In genomic region chr14:93295541-93296220, GRCh38 we compare ENCODE assay signal across 20 cellular contexts. TPM values are rescaled to one million over a fixed set of nuclear protein-coding genes. Genes with fewer than 3 reads are reported as not detected.
DNase-seq lines count a peak whose midpoint lies in the region; ATAC-seq and TF ChIP-seq lines count a peak whose summit lies in the region.
"Had no signal": no experiment of that assay in that cellular context is flagged by ENCODE, and none has a peak within 500 bp of the region (broad histone marks: within the 10 kb centered on the region; RNA-seq: fewer than 3 reads in every experiment).

No MANE protein-coding gene starts in this region.

- ATAC-seq in GM23338: no peak
- no peak for ATAC-seq in GM19023 (IDR thresholded peaks at IDR 0.05; ENCODE audit: unreplicated experiment)
- ATAC-seq in HG03175 (IDR thresholded peaks at IDR 0.05; ENCODE audit: unreplicated experiment): no peak

- H3K4me3 Mint-ChIP-seq in GM23338: no peak overlapping the region
- H3K4me3 Mint-ChIP-seq in endodermal cell: no peak overlapping the region

- H3K36me3 Mint-ChIP-seq in GM23338 (ENCODE audit: low read depth): peaks cover 9% of the 10 kb centered on the region; the same call in 2 of the 3 replicates
- H3K36me3 Mint-ChIP-seq in endodermal cell (ENCODE audit: low read depth): peaks cover 18% of the 10 kb centered on the region

- H3F3A ChIP-seq in GM23338 (replicated peaks; ENCODE audit: low read depth): no peaks in the 10 kb centered on the region

- no peaks in the 10 kb centered on the region for H3K9me3 ChIP-seq in endodermal cell (ENCODE audit: control insufficient read depth, low read length)

- H4K20me1 ChIP-seq in GM23338 (replicated peaks; ENCODE audit: insufficient read depth): no peaks in the 10 kb centered on the region; the same call in 1 of the 2 replicates

- no peak overlapping the region for H2AFZ ChIP-seq in GM23338
- H2AFZ ChIP-seq: GM23248 had no signal

- WGBS in endodermal cell (ENCODE audit: insufficient coverage in 1 of 2, insufficient read length in 1 of 2), 2 experiments: 96 to 100% methylated on average over 2 to 5 of the region's 6 CpGs

- no peak overlapping the region for H3K4me2 ChIP-seq in GM23338

- TF ChIP-seq CTCF in GM06990 (IDR thresholded peaks at IDR 0.05; ENCODE audit: insufficient read depth, low read length, poor library complexity, severe bottlenecking) (no peak), GM23338 (conservative IDR thresholded peaks at IDR 0.05; ENCODE audit: low read depth in 2 of 2) (no peak), endodermal cell (conservative IDR thresholded peaks at IDR 0.05) (no peak)

- H3K4me1 Mint-ChIP-seq in GM23338 (peaks cover 27% of the 10 kb centered on the region), endodermal cell (peaks cover 21% of the 10 kb centered on the region)

- H3K36me3 ChIP-seq in GM06990 (ENCODE audit: control insufficient read depth, insufficient read depth, low read length) (no peaks in the 10 kb centered on the region; the same call in 1 of the 2 replicates), GM23338 (ENCODE audit: insufficient read depth) (no peaks in the 10 kb centered on the region), endodermal cell (ENCODE audit: control insufficient read depth, insufficient read depth, low read length) (peaks cover 30% of the 10 kb centered on the region)

- H3K27me3 Mint-ChIP-seq in GM23338 (ENCODE audit: insufficient read depth, low read depth, poor library complexity): no peaks in the 10 kb centered on the region
- H3K27me3 Mint-ChIP-seq in endodermal cell (ENCODE audit: insufficient read depth): no peaks in the 10 kb centered on the region

- no peaks in the 10 kb centered on the region for H3K9me2 ChIP-seq in GM23338 (ENCODE audit: insufficient read depth)

- H3K27ac Mint-ChIP-seq in GM23338 (peak overlapping the region; percentile 27; the same call in 1 of the 2 replicates), endodermal cell (peak overlapping the region; percentile 45)

- H3K4me1 ChIP-seq in GM23338 (ENCODE audit: insufficient read depth) (peaks cover 14% of the 10 kb centered on the region), endodermal cell (ENCODE audit: control insufficient read depth, insufficient read depth, low read length) (no peaks in the 10 kb centered on the region)

- DNase-seq in GM06990 (ENCODE audit: extremely low read depth, insufficient read length): peak; percentile 10
- DNase-seq in GM23338 (ENCODE audit: low spot score): no peak
- peak; percentile 55 to 72 for DNase-seq in NCI-H1930 (lab: John Stamatoyannopoulos, UW)
- DNase-seq in endodermal cell: no peak
- no peak for DNase-seq in stimulated activated naive CD4-positive, alpha-beta T cell treated with Interleukin-2 at 50 U/mL for 16 hours (lab: John Stamatoyannopoulos, UW)
- DNase-seq in KBM-7: no peak
- DNase-seq: ACHN, AML-193, COR-L47, DMS153, GM23248, Karpas-422, MM.1S, NCI-H2171, NCI-H446, RPMI8226, SIG-M5, T-helper 2 cell had no signal

- no peaks in the 10 kb centered on the region for H3K9me3 Mint-ChIP-seq in GM23338
- H3K9me3 Mint-ChIP-seq in endodermal cell: no peaks in the 10 kb centered on the region

- H3K27ac ChIP-seq in GM23338 (ENCODE audit: low read depth) (no peak overlapping the region), endodermal cell (ENCODE audit: low read depth, low read length) (no peak overlapping the region)
- H3K27ac ChIP-seq: GM23248 had no signal

- H3K79me2 ChIP-seq in GM23338 (replicated peaks; ENCODE audit: insufficient read depth): peaks cover 43% of the 10 kb centered on the region

- H3K9ac ChIP-seq in endodermal cell (ENCODE audit: extremely low read depth, low read length, poor library complexity, severe bottlenecking): no peak overlapping the region
- H3K9ac ChIP-seq: GM23248 had no signal

- in situ Hi-C loops in KBM-7 (cut with MboI; ENCODE audit: low pct_unique_long_range_greater_than_20kb, low sequenced_read_pairs): no loop called here

- no peak overlapping the region for H3K4me3 ChIP-seq in GM06990 (replicated peaks; ENCODE audit: low read depth, low read length)
- H3K4me3 ChIP-seq in GM23338: no peak overlapping the region
- H3K4me3 ChIP-seq in endodermal cell (ENCODE audit: low read length): no peak overlapping the region
- H3K4me3 ChIP-seq: GM23248 had no signal

- H3K27me3 ChIP-seq in GM06990 (replicated peaks; ENCODE audit: control insufficient read depth, insufficient read depth, low read length) (no peaks in the 10 kb centered on the region), GM23338 (ENCODE audit: insufficient read depth) (no peaks in the 10 kb centered on the region), endodermal cell (ENCODE audit: control insufficient read depth, insufficient read depth, low read length, poor library complexity, severe bottlenecking) (no peaks in the 10 kb centered on the region)

TF ChIP-seq in GM23338, 12 proteins besides CTCF, POLR2A, EP300 and RAD21 (continues in another document):
- TF ChIP-seq ZNF331 (CRISPR knock-in tag; IDR thresholded peaks at IDR 0.05; ENCODE audit: low read depth) (no peak), CREB1 (CRISPR knock-in tag; IDR thresholded peaks at IDR 0.05; ENCODE audit: low read depth) (no peak), POLR2AphosphoS5 (IDR thresholded peaks at IDR 0.05; ENCODE audit: low read depth) (no peak), REST (IDR thresholded peaks at IDR 0.05; ENCODE audit: unreplicated experiment) (no peak), STAT1 (IDR thresholded peaks at IDR 0.05; ENCODE audit: unreplicated experiment) (no peak)

RNA-seq across cellular contexts. Expression of gene BTBD7, which starts 37.2 kb away (rescaled TPM):
- 31.3 and 32.8 TPM in 2 replicates for total RNA-seq in GM23338 (2014; rRNA removed; shearing (Covaris generic))
- polyA plus RNA-seq in GM23338 (2016; fragmentation: Nextera tagmentation; extraction: Ambion mirVana): 24.4 and 28.9 TPM in 2 replicates
- total RNA-seq in endodermal cell: 10 to 100 TPM; 42.8 to 48.6 TPM
- polyA plus RNA-seq in endodermal cell (2013, experiment 1 of 2): 18.2 TPM
- 19.4 TPM for polyA plus RNA-seq in endodermal cell (2013, experiment 2 of 2)

RNA-seq across cellular contexts. Expression of gene COX8C, which starts 51.3 kb away (rescaled TPM):
- total RNA-seq in GM23338 (2014; rRNA removed; shearing (Covaris generic)): not detected in 2 replicates
- 0.73 TPM in 1 of 2 replicates, not detected in the other for polyA plus RNA-seq in GM23338 (2016; fragmentation: Nextera tagmentation; extraction: Ambion mirVana)
- total RNA-seq in endodermal cell: not detected
- 0.68 TPM for polyA plus RNA-seq in endodermal cell (2013, experiment 1 of 2)
- not detected for polyA plus RNA-seq in endodermal cell (2013, experiment 2 of 2)
- total RNA-seq: GM23248 had no signal
- polyA plus RNA-seq: GM23248 had no signal

Comparison
In these comparisons a context has a peak if more than half of its experiments do, and no peak if none do; other contexts are left out.
1. DNase-seq: peak in GM06990 (single experiment) and NCI-H1930 (2 of 2); none in GM23338 (single experiment), endodermal cell (single experiment), stimulated activated naive CD4-positive, alpha-beta T cell treated with Interleukin-2 at 50 U/mL for 16 hours (single experiment) and KBM-7 (single experiment).